1 cellular context compared by ENCODE assay signal in the genomic region with DNA sequence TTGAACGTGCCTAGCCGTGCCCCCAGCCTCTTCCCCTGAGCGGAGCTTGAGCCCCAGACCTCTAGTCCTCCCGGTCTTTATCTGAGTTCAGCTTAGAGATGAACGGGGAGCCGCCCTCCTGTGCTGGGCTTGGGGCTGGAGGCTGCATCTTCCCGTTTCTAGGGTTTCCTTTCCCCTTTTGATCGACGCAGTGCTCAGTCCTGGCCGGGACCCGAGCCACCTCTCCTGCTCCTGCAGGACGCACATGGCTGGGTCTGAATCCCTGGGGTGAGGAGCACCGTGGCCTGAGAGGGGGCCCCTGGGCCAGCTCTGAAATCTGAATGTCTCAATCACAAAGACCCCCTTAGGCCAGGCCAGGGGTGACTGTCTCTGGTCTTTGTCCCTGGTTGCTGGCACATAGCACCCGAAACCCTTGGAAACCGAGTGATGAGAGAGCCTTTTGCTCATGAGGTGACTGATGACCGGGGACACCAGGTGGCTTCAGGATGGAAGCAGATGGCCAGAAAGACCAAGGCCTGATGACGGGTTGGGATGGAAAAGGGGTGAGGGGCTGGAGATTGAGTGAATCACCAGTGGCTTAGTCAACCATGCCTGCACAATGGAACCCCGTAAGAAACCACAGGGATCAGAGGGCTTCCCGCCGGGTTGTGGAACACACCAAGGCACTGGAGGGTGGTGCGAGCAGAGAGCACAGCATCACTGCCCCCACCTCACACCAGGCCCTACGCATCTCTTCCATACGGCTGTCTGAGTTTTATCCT.
TF ChIP-seq lines count a peak whose summit lies in the region.

No MANE protein-coding gene starts in this region.

TF ChIP-seq in HepG2, 621 proteins besides CTCF, POLR2A, EP300 and RAD21 (continued from another document and continues in another):
- no peak for TF ChIP-seq BRF2 (CRISPR knock-in tag; IDR thresholded peaks at IDR 0.05)
- TF ChIP-seq ZNF749 (CRISPR knock-in tag; IDR thresholded peaks at IDR 0.05; ENCODE audit: borderline replicate concordance), result no peak
- no peak for TF ChIP-seq YEATS4 (CRISPR knock-in tag; IDR thresholded peaks at IDR 0.05; ENCODE audit: borderline replicate concordance)
- no peak for TF ChIP-seq DPF2 (CRISPR knock-in tag; IDR thresholded peaks at IDR 0.05; ENCODE audit: borderline replicate concordance, low read depth)
- TF ChIP-seq MTF2 (CRISPR knock-in tag; IDR thresholded peaks at IDR 0.05; ENCODE audit: borderline replicate concordance), result no peak
- no peak for TF ChIP-seq MLXIP (CRISPR knock-in tag; IDR thresholded peaks at IDR 0.05; ENCODE audit: borderline replicate concordance)
- TF ChIP-seq RFXANK (CRISPR knock-in tag; IDR thresholded peaks at IDR 0.05), result no peak
- no peak for TF ChIP-seq ISL2 (CRISPR knock-in tag; IDR thresholded peaks at IDR 0.05)
- TF ChIP-seq ZNF609 (CRISPR knock-in tag; IDR thresholded peaks at IDR 0.05; ENCODE audit: borderline replicate concordance), result peak; percentile 32; the same call in 1 of the 2 replicates
- no peak for TF ChIP-seq ZFP36L1 (CRISPR knock-in tag; IDR thresholded peaks at IDR 0.05)
- no peak for TF ChIP-seq NCOA5 (CRISPR knock-in tag; IDR thresholded peaks at IDR 0.05)
- TF ChIP-seq, protein P1, sequence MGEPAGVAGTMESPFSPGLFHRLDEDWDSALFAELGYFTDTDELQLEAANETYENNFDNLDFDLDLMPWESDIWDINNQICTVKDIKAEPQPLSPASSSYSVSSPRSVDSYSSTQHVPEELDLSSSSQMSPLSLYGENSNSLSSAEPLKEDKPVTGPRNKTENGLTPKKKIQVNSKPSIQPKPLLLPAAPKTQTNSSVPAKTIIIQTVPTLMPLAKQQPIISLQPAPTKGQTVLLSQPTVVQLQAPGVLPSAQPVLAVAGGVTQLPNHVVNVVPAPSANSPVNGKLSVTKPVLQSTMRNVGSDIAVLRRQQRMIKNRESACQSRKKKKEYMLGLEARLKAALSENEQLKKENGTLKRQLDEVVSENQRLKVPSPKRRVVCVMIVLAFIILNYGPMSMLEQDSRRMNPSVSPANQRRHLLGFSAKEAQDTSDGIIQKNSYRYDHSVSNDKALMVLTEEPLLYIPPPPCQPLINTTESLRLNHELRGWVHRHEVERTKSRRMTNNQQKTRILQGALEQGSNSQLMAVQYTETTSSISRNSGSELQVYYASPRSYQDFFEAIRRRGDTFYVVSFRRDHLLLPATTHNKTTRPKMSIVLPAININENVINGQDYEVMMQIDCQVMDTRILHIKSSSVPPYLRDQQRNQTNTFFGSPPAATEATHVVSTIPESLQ (CRISPR knock-in tag; conservative IDR thresholded peaks at IDR 0.05), result no peak
- TF ChIP-seq, protein P2, sequence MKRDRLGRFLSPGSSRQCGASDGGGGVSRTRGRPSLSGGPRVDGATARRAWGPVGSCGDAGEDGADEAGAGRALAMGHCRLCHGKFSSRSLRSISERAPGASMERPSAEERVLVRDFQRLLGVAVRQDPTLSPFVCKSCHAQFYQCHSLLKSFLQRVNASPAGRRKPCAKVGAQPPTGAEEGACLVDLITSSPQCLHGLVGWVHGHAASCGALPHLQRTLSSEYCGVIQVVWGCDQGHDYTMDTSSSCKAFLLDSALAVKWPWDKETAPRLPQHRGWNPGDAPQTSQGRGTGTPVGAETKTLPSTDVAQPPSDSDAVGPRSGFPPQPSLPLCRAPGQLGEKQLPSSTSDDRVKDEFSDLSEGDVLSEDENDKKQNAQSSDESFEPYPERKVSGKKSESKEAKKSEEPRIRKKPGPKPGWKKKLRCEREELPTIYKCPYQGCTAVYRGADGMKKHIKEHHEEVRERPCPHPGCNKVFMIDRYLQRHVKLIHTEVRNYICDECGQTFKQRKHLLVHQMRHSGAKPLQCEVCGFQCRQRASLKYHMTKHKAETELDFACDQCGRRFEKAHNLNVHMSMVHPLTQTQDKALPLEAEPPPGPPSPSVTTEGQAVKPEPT (CRISPR knock-in tag; IDR thresholded peaks at IDR 0.05; ENCODE audit: low read depth), result 0 out of 2 replicates have a peak, but pooled peaks have one; percentile 4
- TF ChIP-seq TRAFD1 (CRISPR knock-in tag; IDR thresholded peaks at IDR 0.05; ENCODE audit: borderline replicate concordance), result no peak
- no peak for TF ChIP-seq ZNF788 (CRISPR knock-in tag; IDR thresholded peaks at IDR 0.05; ENCODE audit: borderline replicate concordance)
- no peak; the same call in 1 of the 2 replicates for TF ChIP-seq HBP1 (CRISPR knock-in tag; IDR thresholded peaks at IDR 0.05; ENCODE audit: low read depth)
- no peak for TF ChIP-seq ZSCAN25 (CRISPR knock-in tag; IDR thresholded peaks at IDR 0.05)
- no peak for TF ChIP-seq ZFP62 (CRISPR knock-in tag; IDR thresholded peaks at IDR 0.05)
- TF ChIP-seq SP1 (IDR thresholded peaks at IDR 0.05), result no peak
- no peak for TF ChIP-seq SP1 (CRISPR knock-in tag; IDR thresholded peaks at IDR 0.05)
- no peak for TF ChIP-seq MEIS2 (CRISPR knock-in tag; IDR thresholded peaks at IDR 0.05)
- TF ChIP-seq ZNF816 (CRISPR knock-in tag; IDR thresholded peaks at IDR 0.05; ENCODE audit: borderline replicate concordance), result no peak
- TF ChIP-seq ZFP37 (CRISPR knock-in tag; IDR thresholded peaks at IDR 0.05; ENCODE audit: borderline replicate concordance), result no peak
- no peak for TF ChIP-seq ZBTB3 (CRISPR knock-in tag; IDR thresholded peaks at IDR 0.05; ENCODE audit: borderline replicate concordance, low read depth)
- no peak for TF ChIP-seq ZNF264 (CRISPR knock-in tag; IDR thresholded peaks at IDR 0.05)
- TF ChIP-seq KAT7 (CRISPR knock-in tag; IDR thresholded peaks at IDR 0.05; ENCODE audit: borderline replicate concordance), result no peak
- no peak for TF ChIP-seq NFATC3 (CRISPR knock-in tag; IDR thresholded peaks at IDR 0.05)
- TF ChIP-seq ZNF317 (CRISPR knock-in tag; IDR thresholded peaks at IDR 0.05), result peak; percentile 66; the same call in 1 of the 2 replicates
- TF ChIP-seq AKAP8 (CRISPR knock-in tag; IDR thresholded peaks at IDR 0.05), result no peak
- TF ChIP-seq, protein P3, sequence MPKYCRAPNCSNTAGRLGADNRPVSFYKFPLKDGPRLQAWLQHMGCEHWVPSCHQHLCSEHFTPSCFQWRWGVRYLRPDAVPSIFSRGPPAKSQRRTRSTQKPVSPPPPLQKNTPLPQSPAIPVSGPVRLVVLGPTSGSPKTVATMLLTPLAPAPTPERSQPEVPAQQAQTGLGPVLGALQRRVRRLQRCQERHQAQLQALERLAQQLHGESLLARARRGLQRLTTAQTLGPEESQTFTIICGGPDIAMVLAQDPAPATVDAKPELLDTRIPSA (CRISPR knock-in tag; IDR thresholded peaks at IDR 0.05; ENCODE audit: borderline replicate concordance), result no peak
- TF ChIP-seq ZNF367 (CRISPR knock-in tag; IDR thresholded peaks at IDR 0.05; ENCODE audit: borderline replicate concordance), result no peak
- peak; percentile 75; the same call in 1 of the 2 replicates for TF ChIP-seq ZNF224 (CRISPR knock-in tag; IDR thresholded peaks at IDR 0.05)
- TF ChIP-seq, protein P4, sequence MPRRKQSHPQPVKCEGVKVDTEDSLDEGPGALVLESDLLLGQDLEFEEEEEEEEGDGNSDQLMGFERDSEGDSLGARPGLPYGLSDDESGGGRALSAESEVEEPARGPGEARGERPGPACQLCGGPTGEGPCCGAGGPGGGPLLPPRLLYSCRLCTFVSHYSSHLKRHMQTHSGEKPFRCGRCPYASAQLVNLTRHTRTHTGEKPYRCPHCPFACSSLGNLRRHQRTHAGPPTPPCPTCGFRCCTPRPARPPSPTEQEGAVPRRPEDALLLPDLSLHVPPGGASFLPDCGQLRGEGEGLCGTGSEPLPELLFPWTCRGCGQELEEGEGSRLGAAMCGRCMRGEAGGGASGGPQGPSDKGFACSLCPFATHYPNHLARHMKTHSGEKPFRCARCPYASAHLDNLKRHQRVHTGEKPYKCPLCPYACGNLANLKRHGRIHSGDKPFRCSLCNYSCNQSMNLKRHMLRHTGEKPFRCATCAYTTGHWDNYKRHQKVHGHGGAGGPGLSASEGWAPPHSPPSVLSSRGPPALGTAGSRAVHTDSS (CRISPR knock-in tag; conservative IDR thresholded peaks at IDR 0.05), result no peak
- no peak for TF ChIP-seq ZFY (CRISPR knock-in tag; IDR thresholded peaks at IDR 0.05)
- TF ChIP-seq HINFP (CRISPR knock-in tag; IDR thresholded peaks at IDR 0.05; ENCODE audit: low read depth), result no peak
- TF ChIP-seq NFKBIZ (CRISPR knock-in tag; IDR thresholded peaks at IDR 0.05), result no peak
- no peak for TF ChIP-seq PHF20 (CRISPR knock-in tag; IDR thresholded peaks at IDR 0.05)
